ENCODE assay signal across 9 cellular contexts in genomic region chr16:70691223-70692129, GRCh38. TPM values are rescaled to one million over a fixed set of nuclear protein-coding genes. Genes with fewer than 3 reads are reported as not detected.
DNase-seq lines count a peak whose midpoint lies in the region; ATAC-seq and TF ChIP-seq lines count a peak whose summit lies in the region.
"Had no signal": no experiment of that assay in that cellular context is flagged by ENCODE, and none has a peak within 500 bp of the region (broad histone marks: within the 10 kb centered on the region; RNA-seq: fewer than 3 reads in every experiment).

No MANE protein-coding gene starts in this region.

- ATAC-seq in left colon, result peak; percentile 30
- no peak for ATAC-seq in GM18909 (IDR thresholded peaks at IDR 0.05; ENCODE audit: poor library complexity, unreplicated experiment)
- ATAC-seq in GM18873 (IDR thresholded peaks at IDR 0.05; ENCODE audit: low FRiP score, unreplicated experiment), result no peak
- no peak for ATAC-seq in GM18498 (IDR thresholded peaks at IDR 0.05; ENCODE audit: unreplicated experiment)

- no peaks in the 10 kb centered on the region for H3K27me3 Mint-ChIP-seq in brain
- H3K27me3 Mint-ChIP-seq: activated naive CD8-positive, alpha-beta T cell treated with anti-CD3 and anti-CD28 coated beads for 36 hours had no signal

- H3K27me3 ChIP-seq in smooth muscle cell (ENCODE audit: low read depth), result no peaks in the 10 kb centered on the region

- H3K9me3 ChIP-seq in smooth muscle cell (replicated peaks; ENCODE audit: low read depth), result no peaks in the 10 kb centered on the region

- TF ChIP-seq CTCF in HFF-Myc (IDR thresholded peaks at IDR 0.05; ENCODE audit: low read depth, low read length, missing control alignments), result no peak
- no peak for TF ChIP-seq CTCF in brain (conservative IDR thresholded peaks at IDR 0.05)
- TF ChIP-seq CTCF in smooth muscle cell (IDR thresholded peaks at IDR 0.05; ENCODE audit: borderline replicate concordance, insufficient read depth, poor library complexity, severe bottlenecking), result no peak

- peak overlapping the region; percentile 96 to 100 (median 98) for H3K27ac Mint-ChIP-seq in brain
- H3K27ac Mint-ChIP-seq: activated naive CD8-positive, alpha-beta T cell treated with anti-CD3 and anti-CD28 coated beads for 36 hours had no signal

- 60% methylated on average over 26 of the region's 26 CpGs for WGBS in smooth muscle cell (ENCODE audit: low lambda C conversion rate)

- peak overlapping the region in 4 of 5 experiments; percentile 18 to 59 (median 52) for H3K4me3 Mint-ChIP-seq in brain
- H3K4me3 Mint-ChIP-seq: activated naive CD8-positive, alpha-beta T cell treated with anti-CD3 and anti-CD28 coated beads for 36 hours had no signal

- no peak overlapping the region for H2AFZ ChIP-seq in smooth muscle cell (ENCODE audit: low read depth)

- peak overlapping the region; percentile 85 for H3K27ac ChIP-seq in smooth muscle cell (ENCODE audit: low read depth)

- intact Hi-C loops in left colon (cut with DNase I, micrococcal nuclease), result no loop called here

- no peaks in the 10 kb centered on the region for H3K36me3 ChIP-seq in smooth muscle cell (ENCODE audit: low read depth)

- H3K36me3 Mint-ChIP-seq in brain, result no peaks in the 10 kb centered on the region
- H3K36me3 Mint-ChIP-seq: activated naive CD8-positive, alpha-beta T cell treated with anti-CD3 and anti-CD28 coated beads for 36 hours had no signal

- no peak overlapping the region for H3K4me3 ChIP-seq in HFF-Myc (replicated peaks; ENCODE audit: low read depth, low read length)
- no peak overlapping the region for H3K4me3 ChIP-seq in smooth muscle cell

- no peaks in the 10 kb centered on the region for H3K79me2 ChIP-seq in smooth muscle cell (ENCODE audit: low read depth)

- H3K4me1 Mint-ChIP-seq in brain, result peaks cover 100% of the 10 kb centered on the region

- no peaks in the 10 kb centered on the region for H4K20me1 ChIP-seq in smooth muscle cell (ENCODE audit: low read depth)

- peaks cover 0 to 1% (median 0%) of the 10 kb centered on the region in 5 experiments for H3K9me3 Mint-ChIP-seq in brain
- H3K9me3 Mint-ChIP-seq: activated naive CD8-positive, alpha-beta T cell treated with anti-CD3 and anti-CD28 coated beads for 36 hours had no signal

- peak overlapping the region; percentile 64 for H3K9ac ChIP-seq in smooth muscle cell (ENCODE audit: low read depth)

- H3F3A ChIP-seq in smooth muscle cell (ENCODE audit: low read depth), result peaks cover 15% of the 10 kb centered on the region

- peak overlapping the region; percentile 72 for H3K4me2 ChIP-seq in smooth muscle cell

- DNase-seq in HFF-Myc (ENCODE audit: extremely low read depth, low read depth) (peak; percentile 88), left colon (peak; percentile 57 to 77), smooth muscle cell (lab: John Stamatoyannopoulos, UW; ENCODE audit: unreplicated experiment) (peak; percentile 49), HuH-7.5 (ENCODE audit: low spot score) (no peak)
- DNase-seq: activated naive CD8-positive, alpha-beta T cell treated with anti-CD3 and anti-CD28 coated beads for 36 hours had no signal

- peaks cover 14% of the 10 kb centered on the region for H3K4me1 ChIP-seq in smooth muscle cell (ENCODE audit: low read depth)

RNA-seq across cellular contexts. Expression of gene MTSS2, which starts 5.6 kb away (rescaled TPM):
- polyA plus RNA-seq in brain (ENCODE audit: insufficient read depth, low read depth, low replicate concordance), result 231 TPM
- 10 to 100 TPM; 21.5 to 28.3 TPM for total RNA-seq in left colon
- 19.5 and 27.1 TPM in 2 replicates for total RNA-seq in smooth muscle cell
- 4.2 and 8.7 TPM in 2 replicates for polyA plus RNA-seq in smooth muscle cell

RNA-seq across cellular contexts. Expression of gene IL34, which starts 45.1 kb away (rescaled TPM):
- 6.7 TPM for polyA plus RNA-seq in brain (ENCODE audit: insufficient read depth, low read depth, low replicate concordance)
- total RNA-seq in left colon, result 1 to 10 TPM in 1 of 2 donors, under 1 TPM in 1; 0.89 to 1.5 TPM
- total RNA-seq in smooth muscle cell, result not detected in 2 replicates
- polyA plus RNA-seq in smooth muscle cell, result 0.49 and 1.2 TPM in 2 replicates
